ENCODE assay signal across 11 cellular contexts in the genomic region with DNA sequence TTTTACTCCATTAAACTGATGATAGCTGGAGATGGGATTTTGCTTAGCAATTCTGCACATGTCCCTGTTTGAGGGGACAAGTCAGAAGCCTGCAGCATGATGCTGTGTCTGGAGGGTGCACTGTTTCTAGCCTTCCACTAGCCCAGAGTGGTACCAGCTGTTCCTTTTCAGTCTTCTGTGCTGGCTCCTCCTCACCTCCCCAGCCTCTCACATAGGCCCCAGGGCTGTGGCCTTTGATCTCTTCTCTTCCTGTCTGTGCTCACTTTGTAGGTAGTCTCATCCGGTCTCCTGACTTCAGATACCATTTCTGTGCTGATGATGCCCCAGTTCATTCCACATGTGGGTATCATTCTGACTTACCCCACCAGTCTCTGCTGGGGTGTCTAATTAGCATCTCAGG.
DNase-seq lines count a peak whose midpoint lies in the region; ATAC-seq and TF ChIP-seq lines count a peak whose summit lies in the region.
"Had no signal": no experiment of that assay in that cellular context is flagged by ENCODE, and none has a peak within 500 bp of the region (broad histone marks: within the 10 kb centered on the region; RNA-seq: fewer than 3 reads in every experiment).

No MANE protein-coding gene starts in this region.

- H3K4me2 ChIP-seq in neural progenitor cell = no peak overlapping the region
- H3K4me2 ChIP-seq: BLaER1 treated with 17β-estradiol and CSF1 and Interleukin-3, amounts not matched to agents 10 nM and 100 nM had no signal

- peak overlapping the region; percentile 15 to 87 (median 51) for H3K27ac Mint-ChIP-seq in naive thymus-derived CD8-positive, alpha-beta T cell
- H3K27ac Mint-ChIP-seq in neural progenitor cell = no peak overlapping the region
- H3K27ac Mint-ChIP-seq: immature natural killer cell had no signal

- H3K9me3 Mint-ChIP-seq in naive thymus-derived CD8-positive, alpha-beta T cell = peaks cover 0 to 14% (median 3%) of the 10 kb centered on the region in 9 donors
- peaks cover 20% of the 10 kb centered on the region for H3K9me3 Mint-ChIP-seq in neural progenitor cell
- H3K9me3 Mint-ChIP-seq: immature natural killer cell had no signal

- ATAC-seq in naive thymus-derived CD8-positive, alpha-beta T cell = peak; percentile 100

- POLR2A ChIA-PET in naive thymus-derived CD8-positive, alpha-beta T cell (lab: Charles Lee) = interaction anchor here (1.4 kb wide), 1 partner anchor 125 kb away, joined by 3 read pairs; no protein-coding TSS in a partner anchor

- no peak overlapping the region for H3K9ac ChIP-seq in neural progenitor cell
- H3K9ac ChIP-seq: BLaER1 treated with 17β-estradiol and CSF1 and Interleukin-3, amounts not matched to agents 10 nM and 100 nM had no signal

- TF ChIP-seq CTCF in neural progenitor cell (IDR thresholded peaks at IDR 0.05) = no peak

- no peaks in the 10 kb centered on the region for H3K27me3 ChIP-seq in neural progenitor cell
- H3K27me3 ChIP-seq: BLaER1 treated with 17β-estradiol and CSF1 and Interleukin-3, amounts not matched to agents 10 nM and 100 nM had no signal

- peaks cover 28% of the 10 kb centered on the region for H3K36me3 ChIP-seq in neural progenitor cell

- no peak overlapping the region for H2AFZ ChIP-seq in neural progenitor cell (replicated peaks)

- no peak overlapping the region for H3K4me3 ChIP-seq in neural progenitor cell
- H3K4me3 ChIP-seq: BLaER1 treated with 17β-estradiol and CSF1 and Interleukin-3, amounts not matched to agents 10 nM and 100 nM had no signal

- H3K4me1 ChIP-seq in neural progenitor cell = no peaks in the 10 kb centered on the region

- H3K27ac ChIP-seq in neural progenitor cell = no peak overlapping the region
- H3K27ac ChIP-seq: BLaER1 treated with 17β-estradiol and CSF1 and Interleukin-3, amounts not matched to agents 10 nM and 100 nM had no signal

- peak; percentile 50 for DNase-seq in DMS53 treated with DMSO at 0.1 percent for 48 hours (lab: John Stamatoyannopoulos, UW; ENCODE audit: unreplicated experiment)
- DNase-seq in T-helper 2 cell = peak in 3 of 5 experiments; percentile 12 to 74 (median 19)
- DNase-seq in activated naive CD4-positive, alpha-beta T cell treated with anti-CD3 and anti-CD28 coated beads, Interleukin-2, amount 50 U/mL, for 16 hours = peak; percentile 22
- peak; percentile 11 to 79 (median 54) for DNase-seq in naive thymus-derived CD8-positive, alpha-beta T cell
- DNase-seq in NCI-H2227 treated with DMSO at 0.1 percent for 48 hours (lab: John Stamatoyannopoulos, UW) = no peak
- no peak for DNase-seq in midbrain (lab: John Stamatoyannopoulos, UW)
- no peak for DNase-seq in DMS79 (lab: John Stamatoyannopoulos, UW)
- DNase-seq in neural progenitor cell (ENCODE audit: low spot score) = no peak
- DNase-seq: immature natural killer cell, OCI-M1 had no signal

- H3K27me3 Mint-ChIP-seq in naive thymus-derived CD8-positive, alpha-beta T cell = no peaks in the 10 kb centered on the region
- H3K27me3 Mint-ChIP-seq in neural progenitor cell (ENCODE audit: insufficient read depth, low read depth) = no peaks in the 10 kb centered on the region

- H3K36me3 Mint-ChIP-seq in naive thymus-derived CD8-positive, alpha-beta T cell = peaks cover 16 to 52% (median 36%) of the 10 kb centered on the region in 3 donors
- peaks cover 50% of the 10 kb centered on the region for H3K36me3 Mint-ChIP-seq in neural progenitor cell

- no peaks in the 10 kb centered on the region for H3K79me2 ChIP-seq in neural progenitor cell (ENCODE audit: low read depth)

- H3K4me3 Mint-ChIP-seq in naive thymus-derived CD8-positive, alpha-beta T cell = peak overlapping the region in 8 of 10 donors; percentile 4 to 60 (median 38)
- no peak overlapping the region for H3K4me3 Mint-ChIP-seq in neural progenitor cell
- H3K4me3 Mint-ChIP-seq: immature natural killer cell had no signal

- no peaks in the 10 kb centered on the region for H3K9me3 ChIP-seq in neural progenitor cell (ENCODE audit: low read depth)

- H3F3A ChIP-seq in neural progenitor cell (ENCODE audit: low read depth) = no peaks in the 10 kb centered on the region

- no peaks in the 10 kb centered on the region for H4K20me1 ChIP-seq in neural progenitor cell (ENCODE audit: low read depth)
- H4K20me1 ChIP-seq: BLaER1 treated with 17β-estradiol and CSF1 and Interleukin-3, amounts not matched to agents 10 nM and 100 nM had no signal

- H3K4me1 Mint-ChIP-seq in naive thymus-derived CD8-positive, alpha-beta T cell = peaks cover 16 to 22% (median 19%) of the 10 kb centered on the region in 4 donors
- no peaks in the 10 kb centered on the region for H3K4me1 Mint-ChIP-seq in neural progenitor cell

Comparison
In these comparisons a context has a peak if more than half of its experiments do, and no peak if none do; other contexts are left out.
1. DNase-seq: peak in DMS53 treated with DMSO at 0.1 percent for 48 hours (single experiment), T-helper 2 cell (3 of 5), activated naive CD4-positive, alpha-beta T cell treated with anti-CD3 and anti-CD28 coated beads, Interleukin-2, amount 50 U/mL, for 16 hours (single experiment) and naive thymus-derived CD8-positive, alpha-beta T cell (10 of 10); none in NCI-H2227 treated with DMSO at 0.1 percent for 48 hours (single experiment), midbrain (single experiment), DMS79 (single experiment) and neural progenitor cell (single experiment).